9 cellular contexts compared by ENCODE assay signal in the genomic region with DNA sequence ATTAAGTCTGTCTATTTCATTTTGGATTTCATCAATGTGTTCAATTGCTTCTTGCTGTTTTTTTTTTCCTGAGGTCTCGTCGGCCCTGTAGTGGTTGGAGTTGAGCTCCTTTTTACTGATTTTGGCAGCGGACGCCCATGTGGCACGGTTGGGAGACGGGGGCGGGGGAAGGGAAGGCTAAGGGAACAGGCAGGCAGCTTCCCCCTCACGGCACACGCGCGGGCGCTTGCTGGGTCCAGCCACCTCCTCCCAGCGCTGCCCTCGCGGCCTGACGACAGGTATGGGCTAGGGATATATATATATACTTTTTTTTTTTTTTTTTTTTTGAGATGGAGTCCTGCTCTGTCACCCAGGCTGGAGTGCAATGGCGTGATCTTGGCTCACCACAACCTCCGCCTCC. TPM values are rescaled to one million over a fixed set of nuclear protein-coding genes. Genes with fewer than 3 reads are reported as not detected.
"Had no signal": no experiment of that assay in that cellular context is flagged by ENCODE, and none has a peak within 500 bp of the region (broad histone marks: within the 10 kb centered on the region; RNA-seq: fewer than 3 reads in every experiment).

No MANE protein-coding gene starts in this region.

- H3K4me3 ChIP-seq: HAP-1 had no signal

- H3K36me3 ChIP-seq: HAP-1 had no signal

- ATAC-seq: HCT116, HepG2 had no signal

- FAIRE-seq: HepG2 had no signal

- H3K9me3 ChIP-seq: HAP-1 had no signal

- H3K4me1 ChIP-seq: HAP-1 had no signal

- DNase-seq: GOT3, HFFc6, Kasumi-1, KG1 had no signal

RNA-seq across cellular contexts. Expression of a gene that starts 11.4 kb away (rescaled TPM):
- total RNA-seq: H4, HepG2, HFFc6, HT-29 had no signal
- polyA plus RNA-seq: HepG2 had no signal

RNA-seq across cellular contexts. Expression of a gene that starts 59.5 kb away (rescaled TPM):
- total RNA-seq: HFFc6 had no signal
